Comparison of ENCODE assay signal across 1 cellular context in the genomic region with DNA sequence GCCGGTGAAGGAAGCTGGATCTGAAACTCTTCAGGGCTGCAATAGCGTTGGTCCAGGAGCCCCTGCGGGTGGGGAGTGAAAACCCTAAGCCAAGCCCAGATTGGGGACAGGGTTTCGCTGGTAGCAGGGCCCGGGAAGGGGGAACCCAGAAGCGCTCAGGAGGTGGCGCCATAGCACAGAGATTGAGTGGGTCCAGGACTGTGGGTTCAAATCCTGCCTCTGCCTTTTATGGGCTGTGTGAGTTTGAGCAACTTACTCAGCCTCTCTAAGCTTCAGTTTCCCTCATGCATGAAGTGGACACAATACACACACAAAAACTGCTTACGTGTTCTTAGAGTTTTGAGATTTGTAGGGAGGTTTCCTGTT.
TF ChIP-seq lines count a peak whose summit lies in the region.

No MANE protein-coding gene starts in this region.

TF ChIP-seq in HEK293, 187 proteins besides CTCF, POLR2A, EP300 and RAD21 (continued from another document):
- TF ChIP-seq ZNF510 (tag by site-specific recombination; IDR thresholded peaks at IDR 0.05; ENCODE audit: insufficient replicate concordance), result no peak
- no peak for TF ChIP-seq ZNF623 (tag by site-specific recombination; IDR thresholded peaks at IDR 0.05)
- TF ChIP-seq ZNF692 (tag by site-specific recombination; IDR thresholded peaks at IDR 0.05), result no peak
- no peak for TF ChIP-seq ZNF354C (tag by site-specific recombination; IDR thresholded peaks at IDR 0.05; ENCODE audit: borderline replicate concordance, low read depth)
- no peak for TF ChIP-seq GLI2 (tag by site-specific recombination; IDR thresholded peaks at IDR 0.05; ENCODE audit: borderline replicate concordance, low read depth)
- no peak for TF ChIP-seq ZFHX2 (tag by site-specific recombination; conservative IDR thresholded peaks at IDR 0.05)
- TF ChIP-seq ZNF544 (tag by site-specific recombination; IDR thresholded peaks at IDR 0.05), result no peak
- TF ChIP-seq, protein P1, sequence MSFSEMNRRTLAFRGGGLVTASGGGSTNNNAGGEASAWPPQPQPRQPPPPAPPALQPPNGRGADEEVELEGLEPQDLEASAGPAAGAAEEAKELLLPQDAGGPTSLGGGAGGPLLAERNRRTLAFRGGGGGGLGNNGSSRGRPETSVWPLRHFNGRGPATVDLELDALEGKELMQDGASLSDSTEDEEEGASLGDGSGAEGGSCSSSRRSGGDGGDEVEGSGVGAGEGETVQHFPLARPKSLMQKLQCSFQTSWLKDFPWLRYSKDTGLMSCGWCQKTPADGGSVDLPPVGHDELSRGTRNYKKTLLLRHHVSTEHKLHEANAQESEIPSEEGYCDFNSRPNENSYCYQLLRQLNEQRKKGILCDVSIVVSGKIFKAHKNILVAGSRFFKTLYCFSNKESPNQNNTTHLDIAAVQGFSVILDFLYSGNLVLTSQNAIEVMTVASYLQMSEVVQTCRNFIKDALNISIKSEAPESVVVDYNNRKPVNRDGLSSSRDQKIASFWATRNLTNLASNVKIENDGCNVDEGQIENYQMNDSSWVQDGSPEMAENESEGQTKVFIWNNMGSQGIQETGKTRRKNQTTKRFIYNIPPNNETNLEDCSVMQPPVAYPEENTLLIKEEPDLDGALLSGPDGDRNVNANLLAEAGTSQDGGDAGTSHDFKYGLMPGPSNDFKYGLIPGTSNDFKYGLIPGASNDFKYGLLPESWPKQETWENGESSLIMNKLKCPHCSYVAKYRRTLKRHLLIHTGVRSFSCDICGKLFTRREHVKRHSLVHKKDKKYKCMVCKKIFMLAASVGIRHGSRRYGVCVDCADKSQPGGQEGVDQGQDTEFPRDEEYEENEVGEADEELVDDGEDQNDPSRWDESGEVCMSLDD (tag by site-specific recombination; IDR thresholded peaks at IDR 0.05), result no peak
- TF ChIP-seq ZBTB49 (tag by site-specific recombination; IDR thresholded peaks at IDR 0.05; ENCODE audit: low read depth), result no peak
- peak; percentile 27; the same call in 1 of the 2 replicates for TF ChIP-seq ZEB2 (tag by site-specific recombination; IDR thresholded peaks at IDR 0.05)
